In genomic region chr16:10606607-10607006, GRCh38 we compare ENCODE assay signal across 1 cellular context.
TF ChIP-seq lines count a peak whose summit lies in the region.

No MANE protein-coding gene starts in this region.

TF ChIP-seq in H1, 55 proteins besides CTCF, POLR2A, EP300 and RAD21:
- no peak for TF ChIP-seq MAFK (IDR thresholded peaks at IDR 0.05; ENCODE audit: low read depth, low read length)
- TF ChIP-seq TEAD4 (IDR thresholded peaks at IDR 0.05; ENCODE audit: low read depth, low read length) = no peak
- TF ChIP-seq SAP30 (IDR thresholded peaks at IDR 0.05; ENCODE audit: insufficient read depth, insufficient replicate concordance, low read length) = no peak
- TF ChIP-seq EZH2 (IDR thresholded peaks at IDR 0.05; ENCODE audit: low read depth, low read length, severe bottlenecking) = no peak
- TF ChIP-seq, protein P1, sequence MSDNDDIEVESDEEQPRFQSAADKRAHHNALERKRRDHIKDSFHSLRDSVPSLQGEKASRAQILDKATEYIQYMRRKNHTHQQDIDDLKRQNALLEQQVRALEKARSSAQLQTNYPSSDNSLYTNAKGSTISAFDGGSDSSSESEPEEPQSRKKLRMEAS (IDR thresholded peaks at IDR 0.05) = no peak
- TF ChIP-seq, protein P2, sequence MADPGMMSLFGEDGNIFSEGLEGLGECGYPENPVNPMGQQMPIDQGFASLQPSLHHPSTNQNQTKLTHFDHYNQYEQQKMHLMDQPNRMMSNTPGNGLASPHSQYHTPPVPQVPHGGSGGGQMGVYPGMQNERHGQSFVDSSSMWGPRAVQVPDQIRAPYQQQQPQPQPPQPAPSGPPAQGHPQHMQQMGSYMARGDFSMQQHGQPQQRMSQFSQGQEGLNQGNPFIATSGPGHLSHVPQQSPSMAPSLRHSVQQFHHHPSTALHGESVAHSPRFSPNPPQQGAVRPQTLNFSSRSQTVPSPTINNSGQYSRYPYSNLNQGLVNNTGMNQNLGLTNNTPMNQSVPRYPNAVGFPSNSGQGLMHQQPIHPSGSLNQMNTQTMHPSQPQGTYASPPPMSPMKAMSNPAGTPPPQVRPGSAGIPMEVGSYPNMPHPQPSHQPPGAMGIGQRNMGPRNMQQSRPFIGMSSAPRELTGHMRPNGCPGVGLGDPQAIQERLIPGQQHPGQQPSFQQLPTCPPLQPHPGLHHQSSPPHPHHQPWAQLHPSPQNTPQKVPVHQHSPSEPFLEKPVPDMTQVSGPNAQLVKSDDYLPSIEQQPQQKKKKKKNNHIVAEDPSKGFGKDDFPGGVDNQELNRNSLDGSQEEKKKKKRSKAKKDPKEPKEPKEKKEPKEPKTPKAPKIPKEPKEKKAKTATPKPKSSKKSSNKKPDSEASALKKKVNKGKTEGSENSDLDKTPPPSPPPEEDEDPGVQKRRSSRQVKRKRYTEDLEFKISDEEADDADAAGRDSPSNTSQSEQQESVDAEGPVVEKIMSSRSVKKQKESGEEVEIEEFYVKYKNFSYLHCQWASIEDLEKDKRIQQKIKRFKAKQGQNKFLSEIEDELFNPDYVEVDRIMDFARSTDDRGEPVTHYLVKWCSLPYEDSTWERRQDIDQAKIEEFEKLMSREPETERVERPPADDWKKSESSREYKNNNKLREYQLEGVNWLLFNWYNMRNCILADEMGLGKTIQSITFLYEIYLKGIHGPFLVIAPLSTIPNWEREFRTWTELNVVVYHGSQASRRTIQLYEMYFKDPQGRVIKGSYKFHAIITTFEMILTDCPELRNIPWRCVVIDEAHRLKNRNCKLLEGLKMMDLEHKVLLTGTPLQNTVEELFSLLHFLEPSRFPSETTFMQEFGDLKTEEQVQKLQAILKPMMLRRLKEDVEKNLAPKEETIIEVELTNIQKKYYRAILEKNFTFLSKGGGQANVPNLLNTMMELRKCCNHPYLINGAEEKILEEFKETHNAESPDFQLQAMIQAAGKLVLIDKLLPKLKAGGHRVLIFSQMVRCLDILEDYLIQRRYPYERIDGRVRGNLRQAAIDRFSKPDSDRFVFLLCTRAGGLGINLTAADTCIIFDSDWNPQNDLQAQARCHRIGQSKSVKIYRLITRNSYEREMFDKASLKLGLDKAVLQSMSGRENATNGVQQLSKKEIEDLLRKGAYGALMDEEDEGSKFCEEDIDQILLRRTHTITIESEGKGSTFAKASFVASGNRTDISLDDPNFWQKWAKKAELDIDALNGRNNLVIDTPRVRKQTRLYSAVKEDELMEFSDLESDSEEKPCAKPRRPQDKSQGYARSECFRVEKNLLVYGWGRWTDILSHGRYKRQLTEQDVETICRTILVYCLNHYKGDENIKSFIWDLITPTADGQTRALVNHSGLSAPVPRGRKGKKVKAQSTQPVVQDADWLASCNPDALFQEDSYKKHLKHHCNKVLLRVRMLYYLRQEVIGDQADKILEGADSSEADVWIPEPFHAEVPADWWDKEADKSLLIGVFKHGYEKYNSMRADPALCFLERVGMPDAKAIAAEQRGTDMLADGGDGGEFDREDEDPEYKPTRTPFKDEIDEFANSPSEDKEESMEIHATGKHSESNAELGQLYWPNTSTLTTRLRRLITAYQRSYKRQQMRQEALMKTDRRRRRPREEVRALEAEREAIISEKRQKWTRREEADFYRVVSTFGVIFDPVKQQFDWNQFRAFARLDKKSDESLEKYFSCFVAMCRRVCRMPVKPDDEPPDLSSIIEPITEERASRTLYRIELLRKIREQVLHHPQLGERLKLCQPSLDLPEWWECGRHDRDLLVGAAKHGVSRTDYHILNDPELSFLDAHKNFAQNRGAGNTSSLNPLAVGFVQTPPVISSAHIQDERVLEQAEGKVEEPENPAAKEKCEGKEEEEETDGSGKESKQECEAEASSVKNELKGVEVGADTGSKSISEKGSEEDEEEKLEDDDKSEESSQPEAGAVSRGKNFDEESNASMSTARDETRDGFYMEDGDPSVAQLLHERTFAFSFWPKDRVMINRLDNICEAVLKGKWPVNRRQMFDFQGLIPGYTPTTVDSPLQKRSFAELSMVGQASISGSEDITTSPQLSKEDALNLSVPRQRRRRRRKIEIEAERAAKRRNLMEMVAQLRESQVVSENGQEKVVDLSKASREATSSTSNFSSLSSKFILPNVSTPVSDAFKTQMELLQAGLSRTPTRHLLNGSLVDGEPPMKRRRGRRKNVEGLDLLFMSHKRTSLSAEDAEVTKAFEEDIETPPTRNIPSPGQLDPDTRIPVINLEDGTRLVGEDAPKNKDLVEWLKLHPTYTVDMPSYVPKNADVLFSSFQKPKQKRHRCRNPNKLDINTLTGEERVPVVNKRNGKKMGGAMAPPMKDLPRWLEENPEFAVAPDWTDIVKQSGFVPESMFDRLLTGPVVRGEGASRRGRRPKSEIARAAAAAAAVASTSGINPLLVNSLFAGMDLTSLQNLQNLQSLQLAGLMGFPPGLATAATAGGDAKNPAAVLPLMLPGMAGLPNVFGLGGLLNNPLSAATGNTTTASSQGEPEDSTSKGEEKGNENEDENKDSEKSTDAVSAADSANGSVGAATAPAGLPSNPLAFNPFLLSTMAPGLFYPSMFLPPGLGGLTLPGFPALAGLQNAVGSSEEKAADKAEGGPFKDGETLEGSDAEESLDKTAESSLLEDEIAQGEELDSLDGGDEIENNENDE (IDR thresholded peaks at IDR 0.05; ENCODE audit: insufficient replicate concordance, low read length) = no peak
- TF ChIP-seq SIN3A (conservative IDR thresholded peaks at IDR 0.05 in 1 of 2, IDR thresholded peaks at IDR 0.05 in 1 of 2; ENCODE audit: low read depth in 1 of 2, low read length in 2 of 2) = no peak
- no peak for TF ChIP-seq CBX5 (IDR thresholded peaks at IDR 0.05; ENCODE audit: low read depth, low read length)
- TF ChIP-seq POLR2AphosphoS5 (IDR thresholded peaks at IDR 0.05; ENCODE audit: low read depth, low read length) = no peak
- no peak for TF ChIP-seq SIRT6 (IDR thresholded peaks at IDR 0.05; ENCODE audit: low read length)
- no peak for TF ChIP-seq BACH1 (IDR thresholded peaks at IDR 0.05; ENCODE audit: low read length)
- no peak for TF ChIP-seq TAF7 (optimal IDR thresholded peaks at IDR 0.05; ENCODE audit: borderline replicate concordance, low read depth, low read length)
- TF ChIP-seq NANOG (IDR thresholded peaks at IDR 0.05; ENCODE audit: insufficient read depth, low read depth, low read length, poor library complexity, severe bottlenecking) = no peak
- TF ChIP-seq TBP (IDR thresholded peaks at IDR 0.05; ENCODE audit: low read depth, low read length) = no peak
- TF ChIP-seq RNF2 (IDR thresholded peaks at IDR 0.05; ENCODE audit: borderline replicate concordance, low read depth, low read length, missing control alignments, poor library complexity, severe bottlenecking) = no peak
- no peak for TF ChIP-seq SUZ12 (IDR thresholded peaks at IDR 0.05; ENCODE audit: low read length)
- TF ChIP-seq CTBP2 (IDR thresholded peaks at IDR 0.05; ENCODE audit: borderline replicate concordance, insufficient read depth, insufficient read length, low read length) = no peak
- TF ChIP-seq TCF12 (IDR thresholded peaks at IDR 0.05; ENCODE audit: low read depth, low read length) = no peak
